1 cellular context compared by ENCODE assay signal in genomic region chr2:171999125-171999524, GRCh38.
TF ChIP-seq lines count a peak whose summit lies in the region.

No MANE protein-coding gene starts in this region.

TF ChIP-seq in HEK293, 187 proteins besides CTCF, POLR2A, EP300 and RAD21 (continued from another document):
- TF ChIP-seq PRDM2 (tag by site-specific recombination; IDR thresholded peaks at IDR 0.05; ENCODE audit: borderline replicate concordance): no peak
- no peak for TF ChIP-seq ZNF530 (tag by site-specific recombination; IDR thresholded peaks at IDR 0.05; ENCODE audit: low read depth)
- no peak for TF ChIP-seq ZBTB44 (tag by site-specific recombination; IDR thresholded peaks at IDR 0.05)
- no peak for TF ChIP-seq IKZF3 (tag by site-specific recombination; IDR thresholded peaks at IDR 0.05)
- no peak for TF ChIP-seq ZNF2 (tag by site-specific recombination; IDR thresholded peaks at IDR 0.05)
